Comparison of ENCODE assay signal across 24 cellular contexts in the genomic region with DNA sequence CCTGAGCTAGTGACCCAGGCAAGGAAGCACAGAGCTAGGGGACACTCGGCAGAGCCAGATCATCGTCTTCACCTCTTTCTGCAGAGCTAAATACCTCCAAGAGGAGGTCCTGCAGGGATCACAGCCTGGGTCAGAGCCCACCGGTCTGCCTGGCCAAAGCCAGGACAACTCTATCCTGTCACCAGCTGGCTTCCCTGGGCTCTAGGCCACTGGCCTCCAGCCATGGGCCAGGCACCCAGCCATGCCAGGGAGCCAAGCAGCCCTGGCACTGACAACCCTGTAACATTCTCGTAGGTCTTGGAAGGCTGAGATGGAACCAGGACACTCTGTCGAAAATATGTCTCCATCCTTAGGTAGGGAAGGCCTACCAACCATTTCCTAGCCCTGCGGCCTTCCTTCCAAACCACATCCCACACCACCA.
DNase-seq lines count a peak whose midpoint lies in the region; ATAC-seq and TF ChIP-seq lines count a peak whose summit lies in the region.
"Had no signal": no experiment of that assay in that cellular context is flagged by ENCODE, and none has a peak within 500 bp of the region (broad histone marks: within the 10 kb centered on the region; RNA-seq: fewer than 3 reads in every experiment).

No MANE protein-coding gene starts in this region.

- no peaks in the 10 kb centered on the region for H3K9me3 Mint-ChIP-seq in nephron
- H3K9me3 Mint-ChIP-seq: activated naive CD8-positive, alpha-beta T cell treated with anti-CD3 and anti-CD28 coated beads, Interleukin-2, amount 50 U/mL, for 24 hours; activated T-cell treated with anti-CD3 and anti-CD28 coated beads, Interleukin-2, amount 50 U/mL, for 72 hours; T-helper 1 cell treated with Interleukin-12 subunit alpha and Interleukin-12 subunit beta and Interleukin-4 antibody, amounts not matched to agents 30 μg/mL and 1 μg/mL, for 36 hours had no signal

- no peak overlapping the region for H4K91ac ChIP-seq in mesenchymal stem cell (ENCODE audit: low read length)

- peaks cover 60% of the 10 kb centered on the region for H3K4me1 Mint-ChIP-seq in nephron
- H3K4me1 Mint-ChIP-seq: activated naive CD8-positive, alpha-beta T cell treated with anti-CD3 and anti-CD28 coated beads, Interleukin-2, amount 50 U/mL, for 24 hours had no signal

- H2AFZ ChIP-seq in mesenchymal stem cell (ENCODE audit: low read depth, low read length), result no peak overlapping the region

- no peak overlapping the region for H4K8ac ChIP-seq in mesenchymal stem cell (ENCODE audit: low read length)

- H3K27me3 ChIP-seq in mesenchymal stem cell (ENCODE audit: control insufficient read depth in 1 of 2, insufficient read depth in 1 of 2, low read length in 2 of 2), result peaks cover 34 to 84% of the 10 kb centered on the region in 2 experiments
- peaks cover 73% of the 10 kb centered on the region for H3K27me3 ChIP-seq in foreskin keratinocyte

- no peaks in the 10 kb centered on the region for H3K4me1 ChIP-seq in mesenchymal stem cell (ENCODE audit: control insufficient read depth, insufficient read depth, low read depth, low read length)
- H3K4me1 ChIP-seq in foreskin keratinocyte, result no peaks in the 10 kb centered on the region

- ATAC-seq in foreskin keratinocyte, result no peak
- ATAC-seq: activated naive CD8-positive, alpha-beta T cell treated with anti-CD3 and anti-CD28 coated beads, Interleukin-2, amount 50 U/mL, for 24 hours; activated T-cell treated with anti-CD3 and anti-CD28 coated beads, Interleukin-2, amount 50 U/mL, for 72 hours; PC-3 had no signal

- H3K79me1 ChIP-seq in mesenchymal stem cell (replicated peaks; ENCODE audit: low read length, poor library complexity, severe bottlenecking), result no peaks in the 10 kb centered on the region

- no peak overlapping the region for H3K4me2 ChIP-seq in mesenchymal stem cell (ENCODE audit: low read length, poor library complexity, severe bottlenecking)
- H3K4me2 ChIP-seq: SK-N-SH had no signal

- H3K9ac ChIP-seq in mesenchymal stem cell (ENCODE audit: low read length), result no peak overlapping the region
- H3K9ac ChIP-seq: SK-N-SH had no signal

- no peak overlapping the region for H3K4me3 ChIP-seq in mesenchymal stem cell (ENCODE audit: insufficient read depth in 1 of 2, low read depth in 1 of 2, low read length in 2 of 2)
- H3K4me3 ChIP-seq: dorsolateral prefrontal cortex, sigmoid colon had no signal

- H3K4me3 Mint-ChIP-seq in nephron, result no peak overlapping the region
- H3K4me3 Mint-ChIP-seq: activated naive CD8-positive, alpha-beta T cell treated with anti-CD3 and anti-CD28 coated beads, Interleukin-2, amount 50 U/mL, for 24 hours; activated T-cell treated with anti-CD3 and anti-CD28 coated beads, Interleukin-2, amount 50 U/mL, for 72 hours; T-helper 1 cell treated with Interleukin-12 subunit alpha and Interleukin-12 subunit beta and Interleukin-4 antibody, amounts not matched to agents 30 μg/mL and 1 μg/mL, for 36 hours had no signal

- intact Hi-C loops in cardiac septum (cut with DNase I), result no loop called here

- H3K9me3 ChIP-seq in mesenchymal stem cell (ENCODE audit: control insufficient read depth, low read length), result no peaks in the 10 kb centered on the region
- H3K9me3 ChIP-seq: sigmoid colon, SK-N-SH had no signal

- no peak for TF ChIP-seq CTCF in nephron (IDR thresholded peaks at IDR 0.05; ENCODE audit: unreplicated experiment in 3 of 3)
- no peak for TF ChIP-seq CTCF in foreskin keratinocyte (conservative IDR thresholded peaks at IDR 0.05)

- H2BK15ac ChIP-seq in mesenchymal stem cell (ENCODE audit: low read depth, poor library complexity, severe bottlenecking), result no peak overlapping the region

- DNase-seq in Ammon's horn (ENCODE audit: low spot score) (peak; percentile 49), anterior cingulate cortex (lab: John Stamatoyannopoulos, UW) (peak in 38 of 58 donors; percentile 7 to 63 (median 30)), cardiac septum (ENCODE audit: low spot score) (peak; percentile 75), mesenchymal stem cell (no peak), foreskin keratinocyte (no peak), NCI-H187 (lab: John Stamatoyannopoulos, UW) (no peak), DMS153 treated with DMSO at 0.1 percent for 48 hours (lab: John Stamatoyannopoulos, UW; ENCODE audit: unreplicated experiment) (no peak)
- DNase-seq: activated naive CD8-positive, alpha-beta T cell treated with anti-CD3 and anti-CD28 coated beads, Interleukin-2, amount 50 U/mL, for 24 hours; activated T-cell treated with anti-CD3 and anti-CD28 coated beads, Interleukin-2, amount 50 U/mL, for 72 hours; central memory CD4-positive, alpha-beta T cell; DMS 273 treated with DMSO at 0.1 percent for 48 hours; EL; NCI-H1092; NCI-H1694 treated with DMSO at 0.1 percent for 48 hours; NCI-H524; PC-3; sigmoid colon; SK-N-SH; stimulated activated CD4-positive, alpha-beta T cell treated with anti-CD3 and anti-CD28 coated beads, Interleukin-12 subunit alpha, Interleukin-12 subunit beta, amount 100 ng/mL, for 4 hours; stimulated activated CD4-positive, alpha-beta T cell treated with anti-CD3 and anti-CD28 coated beads, Interleukin-4, amount 100 ng/mL, for 1 hour; trophoblast cell had no signal

- no peak overlapping the region for H2BK12ac ChIP-seq in mesenchymal stem cell (ENCODE audit: low read length in 2 of 2)

- no peak overlapping the region for H3K4ac ChIP-seq in mesenchymal stem cell (ENCODE audit: low read depth in 1 of 2, low read length in 2 of 2)

- no peak overlapping the region for H3K14ac ChIP-seq in mesenchymal stem cell (ENCODE audit: low read length in 2 of 2)

- H3K36me3 ChIP-seq in mesenchymal stem cell (ENCODE audit: control insufficient read depth in 1 of 2, insufficient read depth in 2 of 2, low read depth in 1 of 2, low read length in 2 of 2), result no peaks in the 10 kb centered on the region
- H3K36me3 ChIP-seq: sigmoid colon had no signal

- H2BK120ac ChIP-seq in mesenchymal stem cell (ENCODE audit: low read depth, low read length), result no peak overlapping the region

- no peak overlapping the region for H2AK5ac ChIP-seq in mesenchymal stem cell (ENCODE audit: low read length, severe bottlenecking)

- peak overlapping the region in 2 of 3 experiments; percentile 19 to 50 for H3K27ac Mint-ChIP-seq in nephron
- H3K27ac Mint-ChIP-seq: activated naive CD8-positive, alpha-beta T cell treated with anti-CD3 and anti-CD28 coated beads, Interleukin-2, amount 50 U/mL, for 24 hours; activated T-cell treated with anti-CD3 and anti-CD28 coated beads, Interleukin-2, amount 50 U/mL, for 72 hours; T-helper 1 cell treated with Interleukin-12 subunit alpha and Interleukin-12 subunit beta and Interleukin-4 antibody, amounts not matched to agents 30 μg/mL and 1 μg/mL, for 36 hours had no signal

- H3K23ac ChIP-seq in mesenchymal stem cell (ENCODE audit: low read length in 2 of 2), result no peak overlapping the region

- 75% methylated on average over 6 of the region's 6 CpGs for WGBS in mesenchymal stem cell

- H2BK5ac ChIP-seq in mesenchymal stem cell (ENCODE audit: low read depth, low read length, poor library complexity, severe bottlenecking), result no peak overlapping the region

- no peaks in the 10 kb centered on the region for H3K36me3 Mint-ChIP-seq in nephron (ENCODE audit: low read depth)

- no peak overlapping the region for H3K27ac ChIP-seq in mesenchymal stem cell (ENCODE audit: low read length, poor library complexity, severe bottlenecking)
- H3K27ac ChIP-seq in foreskin keratinocyte, result no peak overlapping the region
- H3K27ac ChIP-seq: dorsolateral prefrontal cortex, sigmoid colon had no signal

- H3K27me3 Mint-ChIP-seq in nephron (ENCODE audit: low read depth), result peaks cover 45% of the 10 kb centered on the region

- no peak overlapping the region for H3K18ac ChIP-seq in mesenchymal stem cell (ENCODE audit: low read depth in 1 of 2, low read length in 2 of 2)

Comparison
In these comparisons a context has a peak if more than half of its experiments do, and no peak if none do; other contexts are left out.
1. DNase-seq: peak in Ammon's horn (single experiment), anterior cingulate cortex (38 of 58) and cardiac septum (single experiment); none in mesenchymal stem cell (single experiment), foreskin keratinocyte (0 of 2), NCI-H187 (0 of 2) and DMS153 treated with DMSO at 0.1 percent for 48 hours (single experiment).